27 cellular contexts compared by ENCODE assay signal in the genomic region with DNA sequence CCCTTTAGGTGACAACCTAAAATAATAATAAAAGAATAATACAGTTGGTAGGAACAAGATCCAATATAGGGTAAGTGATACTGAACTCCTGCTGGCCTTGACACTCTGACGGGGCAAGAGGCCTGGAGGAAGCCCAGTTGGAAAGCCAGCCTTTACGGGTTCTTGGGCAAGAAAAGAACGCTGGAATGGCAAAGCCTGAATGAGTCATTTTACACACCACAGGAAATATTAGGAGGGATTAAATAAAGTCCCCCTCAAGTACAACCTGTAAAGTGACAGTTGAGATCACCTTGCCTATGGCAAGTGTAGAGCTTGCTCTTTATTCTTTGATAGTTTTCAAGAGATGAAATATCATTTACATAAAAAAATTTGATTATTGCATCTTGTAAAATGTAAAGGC.
"Had no signal": no experiment of that assay in that cellular context is flagged by ENCODE, and none has a peak within 500 bp of the region (broad histone marks: within the 10 kb centered on the region; RNA-seq: fewer than 3 reads in every experiment).

No MANE protein-coding gene starts in this region.

- H3K36me3 ChIP-seq: ascending aorta, WERI-Rb-1 had no signal

- H3K4me1 ChIP-seq: ascending aorta had no signal

- DNase-seq: activated CD4-positive, alpha-beta T cell treated with anti-CD3 and anti-CD28 coated beads for 1 hour; activated CD4-positive, alpha-beta T cell treated with anti-CD3 and anti-CD28 coated beads, Interleukin-2, amount 10 ng/mL, durations not matched to agents 24 days and 14 days; activated CD4-positive, alpha-beta T cell treated with anti-CD3 and anti-CD28 coated beads, Interleukin-2, amount 50 U/mL, for 4 hours; activated CD4-positive, CD25-positive, alpha-beta regulatory T cell; activated CD8-positive, alpha-beta T cell treated with anti-CD3 and anti-CD28 coated beads for 36 hours; activated effector memory CD4-positive, alpha-beta T cell treated with anti-CD3 and anti-CD28 coated beads, Interleukin-2, amount 50 U/mL, for 16 hours; activated naive CD4-positive, alpha-beta T cell; activated naive CD8-positive, alpha-beta T cell treated with anti-CD3 and anti-CD28 coated beads, Interleukin-2, amount 10 ng/mL, durations not matched to agents 7 days and 5 days; activated T-cell treated with anti-CD3 and anti-CD28 coated beads, Interleukin-2, amount 50 U/mL, for 1 hour; activated T-cell treated with anti-CD3 and anti-CD28 coated beads, Interleukin-2, amount 50 U/mL, for 72 hours; amygdala; NCI-H1048; NCI-H1105 treated with DMSO at 0.1 percent for 48 hours; NCI-H1436; NCI-H1694 treated with DMSO at 0.1 percent for 48 hours; NCI-H2029; NCI-H345; NCI-H524 treated with DMSO at 0.1 percent for 48 hours; PC-9; Right ventricle myocardium superior; SW 1271; T-helper 1 cell; T-helper 2 cell; T-helper 9 cell; WERI-Rb-1 had no signal

- H3K27me3 ChIP-seq: ascending aorta had no signal

- H3K9me3 ChIP-seq: ascending aorta had no signal

- H3K4me3 ChIP-seq: ascending aorta had no signal

- H3K27ac ChIP-seq: ascending aorta, KMS-11, PC-9, WERI-Rb-1 had no signal
